In genomic region chr1:240465531-240465940, GRCh38 we compare ENCODE assay signal across 1 cellular context.
TF ChIP-seq lines count a peak whose summit lies in the region.

No MANE protein-coding gene starts in this region.

TF ChIP-seq in IMR-90, 13 proteins besides CTCF, POLR2A, EP300 and RAD21 (continued from another document):
- TF ChIP-seq, protein P1, sequence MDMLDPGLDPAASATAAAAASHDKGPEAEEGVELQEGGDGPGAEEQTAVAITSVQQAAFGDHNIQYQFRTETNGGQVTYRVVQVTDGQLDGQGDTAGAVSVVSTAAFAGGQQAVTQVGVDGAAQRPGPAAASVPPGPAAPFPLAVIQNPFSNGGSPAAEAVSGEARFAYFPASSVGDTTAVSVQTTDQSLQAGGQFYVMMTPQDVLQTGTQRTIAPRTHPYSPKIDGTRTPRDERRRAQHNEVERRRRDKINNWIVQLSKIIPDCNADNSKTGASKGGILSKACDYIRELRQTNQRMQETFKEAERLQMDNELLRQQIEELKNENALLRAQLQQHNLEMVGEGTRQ (IDR thresholded peaks at IDR 0.05; ENCODE audit: low read depth, low read length) = no peak
